ENCODE assay signal across 29 cellular contexts in genomic region chr1:156540955-156541354, GRCh38. TPM values are rescaled to one million over a fixed set of nuclear protein-coding genes. Genes with fewer than 3 reads are reported as not detected.
A peak's percentile ranks its signal among the peaks of the same experiment; 100 is the strongest.
DNase-seq lines count a peak whose midpoint lies in the region; ATAC-seq lines count a peak whose summit lies in the region.
"Had no signal": no experiment of that assay in that cellular context is flagged by ENCODE, and none has a peak within 500 bp of the region (broad histone marks: within the 10 kb centered on the region; RNA-seq: fewer than 3 reads in every experiment).

No MANE protein-coding gene starts in this region.

- DNase-seq in AG08395 (ENCODE audit: low spot score) (peak; percentile 33), ELR (ENCODE audit: low read depth) (peak; percentile 27), dermis blood vessel endothelial cell (peak; percentile 7), myocyte (ENCODE audit: low read depth) (peak; percentile 70), AML-193 (lab: John Stamatoyannopoulos, UW) (no peak)
- DNase-seq in activated effector memory CD4-positive, alpha-beta T cell treated with anti-CD3 and anti-CD28 coated beads, Interleukin-2, amount 50 U/mL, for 16 hours = no peak
- DNase-seq: activated CD4-positive, alpha-beta T cell treated with anti-CD3 and anti-CD28 coated beads for 1 hour; activated CD8-positive, alpha-beta T cell treated with anti-CD3 and anti-CD28 coated beads, Interleukin-2, amount 10 ng/mL, durations not matched to agents 7 days and 5 days; activated gamma-delta T cell; activated naive CD8-positive, alpha-beta T cell treated with anti-CD3 and anti-CD28 coated beads, Interleukin-2, amount 50 U/mL, for 24 hours; Caco-2; cerebellar nuclear complex; DMS79 treated with DMSO at 0.1 percent for 48 hours; head of caudate nucleus; Kasumi-1; left colon; MV-4-11; naive B cell; NCI-H1694 treated with DMSO at 0.1 percent for 48 hours; NCI-H524 treated with DMSO at 0.1 percent for 48 hours; T-helper 17 cell; transverse colon had no signal

- ATAC-seq in GM19467 (IDR thresholded peaks at IDR 0.05; ENCODE audit: unreplicated experiment) (no peak), HG03469 (IDR thresholded peaks at IDR 0.05; ENCODE audit: unreplicated experiment) (no peak)
- ATAC-seq: activated CD8-positive, alpha-beta T cell treated with anti-CD3 and anti-CD28 coated beads, Interleukin-2, amount 10 ng/mL, durations not matched to agents 7 days and 5 days; activated naive CD8-positive, alpha-beta T cell treated with anti-CD3 and anti-CD28 coated beads, Interleukin-2, amount 50 U/mL, for 24 hours; GM12878; left colon; SK-N-SH treated with all-trans-retinoic acid at 6 μM for 48 hours; T-helper 17 cell had no signal

RNA-seq across cellular contexts. Expression of gene IQGAP3, which starts 31.4 kb away (rescaled TPM):
- total RNA-seq in dermis blood vessel endothelial cell (7.3 and 37.9 TPM in 2 replicates), myocyte (0.24 and 0.52 TPM in 2 replicates)
- polyA plus RNA-seq in myocyte (2012) = 0.23 TPM
- total RNA-seq: T-helper 17 cell had no signal

RNA-seq across cellular contexts. Expression of gene TTC24, which starts 38.6 kb away (rescaled TPM):
- total RNA-seq in dermis blood vessel endothelial cell (not detected in 2 replicates), myocyte (0.19 TPM in 1 of 2 replicates, not detected in the other)
- polyA plus RNA-seq in myocyte (2012) = 0.24 TPM
- total RNA-seq: A673, Caco-2, endothelial cell of umbilical vein, smooth muscle cell, transverse colon had no signal
- polyA plus RNA-seq: endothelial cell of umbilical vein, smooth muscle cell had no signal

RNA-seq across cellular contexts. Expression of gene MEF2D, which starts 40.4 kb away (rescaled TPM):
- 10.7 and 11.6 TPM in 2 replicates for total RNA-seq in dermis blood vessel endothelial cell
- total RNA-seq in myocyte = 59.2 and 62.2 TPM in 2 replicates
- polyA plus RNA-seq in myocyte (2012) = 56.8 TPM

RNA-seq across cellular contexts. Expression of gene NAXE, which starts 50.6 kb away (rescaled TPM):
- total RNA-seq in dermis blood vessel endothelial cell = 77.6 and 95.1 TPM in 2 replicates
- total RNA-seq in myocyte = 51.9 and 55.3 TPM in 2 replicates
- 81.4 TPM for polyA plus RNA-seq in myocyte (2012)

Comparison
In these comparisons a context has a peak if more than half of its experiments do, and no peak if none do; other contexts are left out.
1. DNase-seq: peak in AG08395 (single experiment), ELR (single experiment), dermis blood vessel endothelial cell (single experiment) and myocyte (single experiment); none in AML-193 (0 of 2) and activated effector memory CD4-positive, alpha-beta T cell treated with anti-CD3 and anti-CD28 coated beads, Interleukin-2, amount 50 U/mL, for 16 hours (single experiment).